1 cellular context compared by ENCODE assay signal in the genomic region with DNA sequence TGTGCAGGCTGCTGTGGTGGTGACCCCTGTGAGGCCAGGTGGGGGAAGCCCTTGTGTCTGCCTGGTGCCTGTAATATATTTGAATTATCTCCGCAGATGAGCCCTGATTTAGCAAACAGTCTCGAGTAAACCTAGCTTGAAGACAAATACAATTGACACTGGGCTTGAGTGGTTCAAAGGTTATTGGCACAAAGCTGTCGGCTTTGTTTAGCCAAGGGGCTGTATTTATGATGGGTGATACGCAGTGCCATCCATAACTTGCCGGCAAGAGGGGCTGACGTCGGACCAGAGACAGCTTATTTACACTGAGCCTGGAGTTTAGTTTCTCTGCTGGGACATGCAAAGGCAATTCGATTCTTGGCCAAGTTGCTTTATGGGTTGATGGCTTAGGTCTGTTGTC.
TF ChIP-seq lines count a peak whose summit lies in the region.

No MANE protein-coding gene starts in this region.

TF ChIP-seq in HepG2, 621 proteins besides CTCF, POLR2A, EP300 and RAD21 (continued from another document and continues in another):
- TF ChIP-seq, protein P1, sequence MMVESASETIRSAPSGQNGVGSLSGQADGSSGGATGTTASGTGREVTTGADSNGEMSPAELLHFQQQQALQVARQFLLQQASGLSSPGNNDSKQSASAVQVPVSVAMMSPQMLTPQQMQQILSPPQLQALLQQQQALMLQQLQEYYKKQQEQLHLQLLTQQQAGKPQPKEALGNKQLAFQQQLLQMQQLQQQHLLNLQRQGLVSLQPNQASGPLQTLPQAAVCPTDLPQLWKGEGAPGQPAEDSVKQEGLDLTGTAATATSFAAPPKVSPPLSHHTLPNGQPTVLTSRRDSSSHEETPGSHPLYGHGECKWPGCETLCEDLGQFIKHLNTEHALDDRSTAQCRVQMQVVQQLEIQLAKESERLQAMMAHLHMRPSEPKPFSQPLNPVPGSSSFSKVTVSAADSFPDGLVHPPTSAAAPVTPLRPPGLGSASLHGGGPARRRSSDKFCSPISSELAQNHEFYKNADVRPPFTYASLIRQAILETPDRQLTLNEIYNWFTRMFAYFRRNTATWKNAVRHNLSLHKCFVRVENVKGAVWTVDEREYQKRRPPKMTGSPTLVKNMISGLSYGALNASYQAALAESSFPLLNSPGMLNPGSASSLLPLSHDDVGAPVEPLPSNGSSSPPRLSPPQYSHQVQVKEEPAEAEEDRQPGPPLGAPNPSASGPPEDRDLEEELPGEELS (CRISPR knock-in tag; IDR thresholded peaks at IDR 0.05): peak; percentile 47
- no peak for TF ChIP-seq ZSCAN9 (CRISPR knock-in tag; IDR thresholded peaks at IDR 0.05; ENCODE audit: borderline replicate concordance)
- TF ChIP-seq MED1 (CRISPR knock-in tag; IDR thresholded peaks at IDR 0.05): no peak
- TF ChIP-seq ZNF12 (CRISPR knock-in tag; IDR thresholded peaks at IDR 0.05): no peak
- no peak for TF ChIP-seq KDM5B (CRISPR knock-in tag; IDR thresholded peaks at IDR 0.05; ENCODE audit: borderline replicate concordance)
- peak; percentile 91 for TF ChIP-seq GFI1 (CRISPR knock-in tag; IDR thresholded peaks at IDR 0.05; ENCODE audit: borderline replicate concordance)
- TF ChIP-seq ARNT2 (CRISPR knock-in tag; IDR thresholded peaks at IDR 0.05; ENCODE audit: low read depth): no peak
- no peak for TF ChIP-seq TMF1 (CRISPR knock-in tag; IDR thresholded peaks at IDR 0.05; ENCODE audit: low read depth)
- no peak for TF ChIP-seq SOX6 (IDR thresholded peaks at IDR 0.05)
- TF ChIP-seq SOX6 (CRISPR knock-in tag; IDR thresholded peaks at IDR 0.05): peak; percentile 82
- no peak for TF ChIP-seq ZBTB42 (CRISPR knock-in tag; IDR thresholded peaks at IDR 0.05)
- TF ChIP-seq, protein P2, sequence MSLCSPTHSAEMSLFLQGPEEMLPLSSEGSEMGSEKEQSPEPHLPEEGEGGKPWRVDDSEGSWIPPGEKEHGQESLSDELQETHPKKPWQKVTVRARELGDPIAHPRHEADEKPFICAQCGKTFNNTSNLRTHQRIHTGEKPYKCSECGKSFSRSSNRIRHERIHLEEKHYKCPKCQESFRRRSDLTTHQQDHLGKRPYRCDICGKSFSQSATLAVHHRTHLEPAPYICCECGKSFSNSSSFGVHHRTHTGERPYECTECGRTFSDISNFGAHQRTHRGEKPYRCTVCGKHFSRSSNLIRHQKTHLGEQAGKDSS (CRISPR knock-in tag; IDR thresholded peaks at IDR 0.05; ENCODE audit: borderline replicate concordance, low read depth): no peak
- no peak for TF ChIP-seq HNRNPK (IDR thresholded peaks at IDR 0.05; ENCODE audit: low read depth, low read length, poor library complexity, severe bottlenecking)
- no peak for TF ChIP-seq MEF2D (CRISPR knock-in tag; IDR thresholded peaks at IDR 0.05)
- no peak for TF ChIP-seq TEAD3 (CRISPR knock-in tag; optimal IDR thresholded peaks at IDR 0.05; ENCODE audit: borderline replicate concordance)
- TF ChIP-seq ZNF788 (CRISPR knock-in tag; IDR thresholded peaks at IDR 0.05; ENCODE audit: borderline replicate concordance): peak; percentile 36; the same call in 1 of the 2 replicates
- TF ChIP-seq CEBPB (IDR thresholded peaks at IDR 0.05; ENCODE audit: borderline replicate concordance, low read depth, low read length): no peak
- TF ChIP-seq, protein P3, sequence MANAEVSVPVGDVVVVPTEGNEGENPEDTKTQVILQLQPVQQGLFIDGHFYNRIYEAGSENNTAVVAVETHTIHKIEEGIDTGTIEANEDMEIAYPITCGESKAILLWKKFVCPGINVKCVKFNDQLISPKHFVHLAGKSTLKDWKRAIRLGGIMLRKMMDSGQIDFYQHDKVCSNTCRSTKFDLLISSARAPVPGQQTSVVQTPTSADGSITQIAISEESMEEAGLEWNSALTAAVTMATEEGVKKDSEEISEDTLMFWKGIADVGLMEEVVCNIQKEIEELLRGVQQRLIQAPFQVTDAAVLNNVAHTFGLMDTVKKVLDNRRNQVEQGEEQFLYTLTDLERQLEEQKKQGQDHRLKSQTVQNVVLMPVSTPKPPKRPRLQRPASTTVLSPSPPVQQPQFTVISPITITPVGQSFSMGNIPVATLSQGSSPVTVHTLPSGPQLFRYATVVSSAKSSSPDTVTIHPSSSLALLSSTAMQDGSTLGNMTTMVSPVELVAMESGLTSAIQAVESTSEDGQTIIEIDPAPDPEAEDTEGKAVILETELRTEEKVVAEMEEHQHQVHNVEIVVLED (CRISPR knock-in tag; IDR thresholded peaks at IDR 0.05; ENCODE audit: borderline replicate concordance): no peak
- TF ChIP-seq BCL6 (CRISPR knock-in tag; IDR thresholded peaks at IDR 0.05): peak; percentile 30; the same call in 1 of the 2 replicates
- TF ChIP-seq TBX2 (CRISPR knock-in tag; IDR thresholded peaks at IDR 0.05; ENCODE audit: borderline replicate concordance): 0 out of 2 replicates have a peak, but pooled peaks have one; percentile 29
- TF ChIP-seq, protein P4, sequence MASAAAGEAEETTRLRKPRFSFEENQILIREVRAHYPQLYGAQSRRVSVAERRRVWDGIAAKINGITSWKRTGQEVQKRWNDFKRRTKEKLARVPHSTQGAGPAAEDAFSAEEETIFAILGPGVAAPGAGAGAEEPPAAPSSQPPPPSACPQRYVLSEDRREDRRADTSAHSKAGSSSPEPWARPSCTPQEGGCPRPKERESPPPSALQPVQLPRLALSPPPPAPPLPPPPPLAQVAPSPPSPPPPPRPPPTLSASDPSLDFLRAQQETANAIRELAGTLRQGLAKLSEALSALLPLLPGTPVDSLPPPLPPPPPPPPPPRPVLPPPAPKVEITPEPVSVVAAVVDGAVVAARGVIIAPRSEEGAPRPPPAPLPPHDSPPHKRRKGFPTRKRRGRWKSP (CRISPR knock-in tag; IDR thresholded peaks at IDR 0.05): no peak
- TF ChIP-seq ZFP36L2 (CRISPR knock-in tag; IDR thresholded peaks at IDR 0.05): no peak
- TF ChIP-seq ZNF335 (CRISPR knock-in tag; IDR thresholded peaks at IDR 0.05): no peak
- TF ChIP-seq ZSCAN29 (CRISPR knock-in tag; conservative IDR thresholded peaks at IDR 0.05): no peak
- TF ChIP-seq ZMYM2 (CRISPR knock-in tag; IDR thresholded peaks at IDR 0.05): no peak
- TF ChIP-seq CCAR2 (optimal IDR thresholded peaks at IDR 0.05; ENCODE audit: low read depth, low read length): no peak
- TF ChIP-seq SETDB1 (CRISPR knock-in tag; IDR thresholded peaks at IDR 0.05; ENCODE audit: borderline replicate concordance): no peak
- TF ChIP-seq, protein P5, sequence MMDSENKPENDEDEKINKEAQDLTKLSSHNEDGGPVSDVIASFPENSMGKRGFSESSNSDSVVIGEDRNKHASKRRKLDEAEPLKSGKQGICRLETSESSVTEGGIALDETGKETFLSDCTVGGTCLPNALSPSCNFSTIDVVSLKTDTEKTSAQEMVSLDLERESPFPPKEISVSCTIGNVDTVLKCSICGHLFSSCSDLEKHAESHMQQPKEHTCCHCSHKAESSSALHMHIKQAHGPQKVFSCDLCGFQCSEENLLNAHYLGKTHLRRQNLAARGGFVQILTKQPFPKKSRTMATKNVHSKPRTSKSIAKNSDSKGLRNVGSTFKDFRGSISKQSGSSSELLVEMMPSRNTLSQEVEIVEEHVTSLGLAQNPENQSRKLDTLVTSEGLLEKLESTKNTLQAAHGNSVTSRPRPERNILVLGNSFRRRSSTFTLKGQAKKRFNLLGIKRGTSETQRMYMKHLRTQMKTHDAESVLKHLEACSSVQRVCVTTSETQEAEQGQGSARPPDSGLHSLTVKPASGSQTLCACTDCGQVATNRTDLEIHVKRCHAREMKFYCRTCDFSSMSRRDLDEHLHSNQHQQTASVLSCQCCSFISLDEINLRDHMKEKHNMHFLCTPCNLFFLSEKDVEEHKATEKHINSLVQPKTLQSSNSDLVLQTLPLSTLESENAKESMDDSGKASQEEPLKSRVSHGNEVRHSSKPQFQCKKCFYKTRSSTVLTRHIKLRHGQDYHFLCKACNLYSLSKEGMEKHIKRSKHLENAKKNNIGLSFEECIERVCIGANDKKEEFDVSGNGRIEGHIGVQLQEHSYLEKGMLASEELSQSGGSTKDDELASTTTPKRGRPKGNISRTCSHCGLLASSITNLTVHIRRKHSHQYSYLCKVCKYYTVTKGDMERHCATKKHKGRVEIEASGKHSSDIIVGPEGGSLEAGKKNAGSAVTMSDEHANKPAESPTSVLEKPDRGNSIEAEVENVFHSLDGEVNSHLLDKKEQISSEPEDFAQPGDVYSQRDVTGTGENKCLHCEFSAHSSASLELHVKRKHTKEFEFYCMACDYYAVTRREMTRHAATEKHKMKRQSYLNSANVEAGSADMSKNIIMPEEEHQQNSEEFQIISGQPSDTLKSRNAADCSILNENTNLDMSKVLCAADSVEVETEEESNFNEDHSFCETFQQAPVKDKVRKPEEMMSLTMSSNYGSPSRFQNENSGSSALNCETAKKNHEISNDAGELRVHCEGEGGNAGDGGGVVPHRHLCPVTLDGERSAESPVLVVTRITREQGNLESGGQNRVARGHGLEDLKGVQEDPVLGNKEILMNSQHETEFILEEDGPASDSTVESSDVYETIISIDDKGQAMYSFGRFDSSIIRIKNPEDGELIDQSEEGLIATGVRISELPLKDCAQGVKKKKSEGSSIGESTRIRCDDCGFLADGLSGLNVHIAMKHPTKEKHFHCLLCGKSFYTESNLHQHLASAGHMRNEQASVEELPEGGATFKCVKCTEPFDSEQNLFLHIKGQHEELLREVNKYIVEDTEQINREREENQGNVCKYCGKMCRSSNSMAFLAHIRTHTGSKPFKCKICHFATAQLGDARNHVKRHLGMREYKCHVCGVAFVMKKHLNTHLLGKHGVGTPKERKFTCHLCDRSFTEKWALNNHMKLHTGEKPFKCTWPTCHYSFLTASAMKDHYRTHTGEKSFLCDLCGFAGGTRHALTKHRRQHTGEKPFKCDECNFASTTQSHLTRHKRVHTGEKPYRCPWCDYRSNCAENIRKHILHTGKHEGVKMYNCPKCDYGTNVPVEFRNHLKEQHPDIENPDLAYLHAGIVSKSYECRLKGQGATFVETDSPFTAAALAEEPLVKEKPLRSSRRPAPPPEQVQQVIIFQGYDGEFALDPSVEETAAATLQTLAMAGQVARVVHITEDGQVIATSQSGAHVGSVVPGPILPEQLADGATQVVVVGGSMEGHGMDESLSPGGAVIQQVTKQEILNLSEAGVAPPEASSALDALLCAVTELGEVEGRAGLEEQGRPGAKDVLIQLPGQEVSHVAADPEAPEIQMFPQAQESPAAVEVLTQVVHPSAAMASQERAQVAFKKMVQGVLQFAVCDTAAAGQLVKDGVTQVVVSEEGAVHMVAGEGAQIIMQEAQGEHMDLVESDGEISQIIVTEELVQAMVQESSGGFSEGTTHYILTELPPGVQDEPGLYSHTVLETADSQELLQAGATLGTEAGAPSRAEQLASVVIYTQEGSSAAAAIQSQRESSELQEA (CRISPR knock-in tag; IDR thresholded peaks at IDR 0.05; ENCODE audit: not compliant biosample characterization): no peak
- no peak for TF ChIP-seq ZNF343 (CRISPR knock-in tag; IDR thresholded peaks at IDR 0.05)
- TF ChIP-seq, protein P6, sequence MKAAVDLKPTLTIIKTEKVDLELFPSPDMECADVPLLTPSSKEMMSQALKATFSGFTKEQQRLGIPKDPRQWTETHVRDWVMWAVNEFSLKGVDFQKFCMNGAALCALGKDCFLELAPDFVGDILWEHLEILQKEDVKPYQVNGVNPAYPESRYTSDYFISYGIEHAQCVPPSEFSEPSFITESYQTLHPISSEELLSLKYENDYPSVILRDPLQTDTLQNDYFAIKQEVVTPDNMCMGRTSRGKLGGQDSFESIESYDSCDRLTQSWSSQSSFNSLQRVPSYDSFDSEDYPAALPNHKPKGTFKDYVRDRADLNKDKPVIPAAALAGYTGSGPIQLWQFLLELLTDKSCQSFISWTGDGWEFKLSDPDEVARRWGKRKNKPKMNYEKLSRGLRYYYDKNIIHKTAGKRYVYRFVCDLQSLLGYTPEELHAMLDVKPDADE (CRISPR knock-in tag; IDR thresholded peaks at IDR 0.05): no peak
- TF ChIP-seq, protein P7, sequence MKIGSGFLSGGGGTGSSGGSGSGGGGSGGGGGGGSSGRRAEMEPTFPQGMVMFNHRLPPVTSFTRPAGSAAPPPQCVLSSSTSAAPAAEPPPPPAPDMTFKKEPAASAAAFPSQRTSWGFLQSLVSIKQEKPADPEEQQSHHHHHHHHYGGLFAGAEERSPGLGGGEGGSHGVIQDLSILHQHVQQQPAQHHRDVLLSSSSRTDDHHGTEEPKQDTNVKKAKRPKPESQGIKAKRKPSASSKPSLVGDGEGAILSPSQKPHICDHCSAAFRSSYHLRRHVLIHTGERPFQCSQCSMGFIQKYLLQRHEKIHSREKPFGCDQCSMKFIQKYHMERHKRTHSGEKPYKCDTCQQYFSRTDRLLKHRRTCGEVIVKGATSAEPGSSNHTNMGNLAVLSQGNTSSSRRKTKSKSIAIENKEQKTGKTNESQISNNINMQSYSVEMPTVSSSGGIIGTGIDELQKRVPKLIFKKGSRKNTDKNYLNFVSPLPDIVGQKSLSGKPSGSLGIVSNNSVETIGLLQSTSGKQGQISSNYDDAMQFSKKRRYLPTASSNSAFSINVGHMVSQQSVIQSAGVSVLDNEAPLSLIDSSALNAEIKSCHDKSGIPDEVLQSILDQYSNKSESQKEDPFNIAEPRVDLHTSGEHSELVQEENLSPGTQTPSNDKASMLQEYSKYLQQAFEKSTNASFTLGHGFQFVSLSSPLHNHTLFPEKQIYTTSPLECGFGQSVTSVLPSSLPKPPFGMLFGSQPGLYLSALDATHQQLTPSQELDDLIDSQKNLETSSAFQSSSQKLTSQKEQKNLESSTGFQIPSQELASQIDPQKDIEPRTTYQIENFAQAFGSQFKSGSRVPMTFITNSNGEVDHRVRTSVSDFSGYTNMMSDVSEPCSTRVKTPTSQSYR (CRISPR knock-in tag; IDR thresholded peaks at IDR 0.05; ENCODE audit: borderline replicate concordance): no peak
- TF ChIP-seq RFXAP (CRISPR knock-in tag; IDR thresholded peaks at IDR 0.05; ENCODE audit: borderline replicate concordance): no peak
- TF ChIP-seq ATM (IDR thresholded peaks at IDR 0.05; ENCODE audit: borderline replicate concordance): no peak
- 0 out of 2 replicates have a peak, but pooled peaks have one; percentile 26 for TF ChIP-seq SIX4 (CRISPR knock-in tag; IDR thresholded peaks at IDR 0.05)
- no peak for TF ChIP-seq GPN1 (CRISPR knock-in tag; IDR thresholded peaks at IDR 0.05; ENCODE audit: borderline replicate concordance)
- TF ChIP-seq ZSCAN31 (CRISPR knock-in tag; IDR thresholded peaks at IDR 0.05; ENCODE audit: low read depth): no peak
- TF ChIP-seq ZNF781 (CRISPR knock-in tag; IDR thresholded peaks at IDR 0.05; ENCODE audit: borderline replicate concordance, not compliant biosample characterization): no peak
- no peak for TF ChIP-seq ZNF460 (CRISPR knock-in tag; IDR thresholded peaks at IDR 0.05; ENCODE audit: borderline replicate concordance)
- no peak for TF ChIP-seq ZNF44 (CRISPR knock-in tag; IDR thresholded peaks at IDR 0.05)
- TF ChIP-seq ATAD3A (CRISPR knock-in tag; IDR thresholded peaks at IDR 0.05): no peak
